8 cellular contexts compared by ENCODE assay signal in the genomic region with DNA sequence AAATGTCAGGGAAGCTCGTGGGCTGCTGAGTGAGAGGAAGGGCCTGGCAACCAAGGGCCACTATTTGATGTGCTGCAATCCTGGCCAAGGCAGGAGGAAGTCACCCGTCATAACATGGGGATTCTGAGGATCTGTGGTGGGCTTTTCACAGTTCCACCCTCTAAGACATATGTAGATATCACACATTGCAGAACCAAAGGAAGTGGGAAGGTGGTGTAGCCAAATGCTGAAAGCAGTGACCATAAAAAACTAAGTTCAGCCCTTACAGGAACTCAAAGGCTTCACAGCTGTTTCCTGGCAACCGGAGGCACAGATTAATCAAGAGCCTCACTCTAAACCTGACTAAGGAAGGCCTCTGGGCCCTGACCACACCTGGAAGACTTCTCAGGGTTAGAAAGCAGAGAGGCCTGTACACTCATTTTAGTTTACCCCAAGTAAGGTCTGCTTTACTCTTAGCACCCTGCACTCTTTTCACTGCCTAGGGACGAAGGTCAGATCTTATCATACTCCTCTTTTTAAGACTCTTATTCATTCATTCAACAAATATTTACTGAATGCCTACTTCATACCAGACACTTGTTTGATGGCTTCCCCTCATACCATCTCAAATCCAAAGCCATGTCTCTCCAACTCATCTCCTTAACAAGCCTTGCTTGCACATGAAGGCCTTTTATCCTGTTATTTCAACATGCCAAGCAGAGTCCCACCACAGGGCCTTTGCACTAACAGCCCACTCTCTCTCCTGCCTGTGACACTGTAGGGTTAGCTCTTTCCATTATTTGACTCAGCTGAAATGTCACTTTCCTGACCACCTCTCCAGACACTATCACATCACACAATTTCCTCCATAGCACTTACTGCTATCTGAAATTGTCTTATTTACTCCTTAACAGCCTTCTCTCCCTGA. TPM values are rescaled to one million over a fixed set of nuclear protein-coding genes. Genes with fewer than 3 reads are reported as not detected.
DNase-seq lines count a peak whose midpoint lies in the region; ATAC-seq and TF ChIP-seq lines count a peak whose summit lies in the region.

No MANE protein-coding gene starts in this region.

- H3K27ac Mint-ChIP-seq in activated CD8-positive, alpha-beta memory T cell treated with anti-CD3 and anti-CD28 coated beads, Interleukin-2, amount 10 ng/mL, durations not matched to agents 7 days and 5 days: peak overlapping the region; percentile 98
- H3K27ac Mint-ChIP-seq in activated CD4-positive, alpha-beta memory T cell treated with anti-CD3 and anti-CD28 coated beads for 36 hours: peak overlapping the region; percentile 95

- H3K4me3 ChIP-seq in gastroesophageal sphincter: no peak overlapping the region

- intact Hi-C loops in activated CD4-positive, alpha-beta memory T cell treated with anti-CD3 and anti-CD28 coated beads for 36 hours (cut with micrococcal nuclease): loop anchor here (2.0 to 10.0 kb wide), 7 partner anchors 24 to 836 kb away; a partner anchor contains a TSS

- TF ChIP-seq POLR2A in gastroesophageal sphincter (IDR thresholded peaks at IDR 0.05): no peak

- POLR2A ChIA-PET in activated CD4-positive, alpha-beta memory T cell treated with anti-CD3 and anti-CD28 coated beads for 36 hours (lab: Charles Lee): interaction anchor here (0.8 to 2.2 kb wide), 5 partner anchors 10 to 400 kb away, joined by 3 to 15 read pairs (median 3); a partner anchor contains a TSS

- CTCF ChIA-PET in activated CD8-positive, alpha-beta memory T cell treated with anti-CD3 and anti-CD28 coated beads, Interleukin-2, amount 10 ng/mL, durations not matched to agents 7 days and 5 days (lab: Charles Lee): interaction anchor here (0.9 to 2.6 kb wide), 12 partner anchors 10 to 469 kb away, joined by 3 to 12 read pairs (median 4); a partner anchor contains a TSS
- CTCF ChIA-PET in activated CD4-positive, alpha-beta memory T cell treated with anti-CD3 and anti-CD28 coated beads for 36 hours (lab: Charles Lee): interaction anchor here (0.7 to 3.1 kb wide), 6 partner anchors 10 to 59 kb away, joined by 3 to 14 read pairs (median 8); a partner anchor contains a TSS

- ATAC-seq in activated CD8-positive, alpha-beta memory T cell treated with anti-CD3 and anti-CD28 coated beads, Interleukin-2, amount 10 ng/mL, durations not matched to agents 7 days and 5 days: peak; percentile 58
- peak; percentile 45 for ATAC-seq in HG03460 (IDR thresholded peaks at IDR 0.05; ENCODE audit: unreplicated experiment)
- ATAC-seq in gastroesophageal sphincter: no peak
- no peak for ATAC-seq in GM21717 (IDR thresholded peaks at IDR 0.05; ENCODE audit: unreplicated experiment)

- TF ChIP-seq CTCF in gastroesophageal sphincter (IDR thresholded peaks at IDR 0.05): no peak

- H3K27me3 ChIP-seq in gastroesophageal sphincter: no peaks in the 10 kb centered on the region

- peak; percentile 92 for DNase-seq in activated CD8-positive, alpha-beta memory T cell treated with anti-CD3 and anti-CD28 coated beads, Interleukin-2, amount 10 ng/mL, durations not matched to agents 7 days and 5 days
- no peak for DNase-seq in activated CD8-positive, alpha-beta memory T cell treated with anti-CD3 and anti-CD28 coated beads for 24 hours
- peak; percentile 81 for DNase-seq in activated CD4-positive, alpha-beta memory T cell treated with anti-CD3 and anti-CD28 coated beads for 36 hours
- peak; percentile 62 for DNase-seq in stimulated activated CD8-positive, alpha-beta memory T cell treated with anti-CD3 and anti-CD28 coated beads, Interleukin-4, amount 100 ng/mL, for 48 hours
- no peak for DNase-seq in RKO (ENCODE audit: low spot score)

- H3K4me3 Mint-ChIP-seq in activated CD8-positive, alpha-beta memory T cell treated with anti-CD3 and anti-CD28 coated beads, Interleukin-2, amount 10 ng/mL, durations not matched to agents 7 days and 5 days: peak overlapping the region; percentile 89
- H3K4me3 Mint-ChIP-seq in activated CD4-positive, alpha-beta memory T cell treated with anti-CD3 and anti-CD28 coated beads for 36 hours: peak overlapping the region; percentile 95

- H3K36me3 ChIP-seq in gastroesophageal sphincter: no peaks in the 10 kb centered on the region

- WGBS in gastroesophageal sphincter (ENCODE audit: low coverage in 1 of 2), 2 donors: 39 to 46% methylated on average over 3 to 4 of the region's 4 CpGs

- no peaks in the 10 kb centered on the region for H3K9me3 Mint-ChIP-seq in activated CD8-positive, alpha-beta memory T cell treated with anti-CD3 and anti-CD28 coated beads, Interleukin-2, amount 10 ng/mL, durations not matched to agents 7 days and 5 days (ENCODE audit: low read depth)
- H3K9me3 Mint-ChIP-seq in activated CD4-positive, alpha-beta memory T cell treated with anti-CD3 and anti-CD28 coated beads for 36 hours: no peaks in the 10 kb centered on the region

- no peaks in the 10 kb centered on the region for H3K27me3 Mint-ChIP-seq in activated CD8-positive, alpha-beta memory T cell treated with anti-CD3 and anti-CD28 coated beads, Interleukin-2, amount 10 ng/mL, durations not matched to agents 7 days and 5 days
- H3K27me3 Mint-ChIP-seq in activated CD4-positive, alpha-beta memory T cell treated with anti-CD3 and anti-CD28 coated beads for 36 hours: no peaks in the 10 kb centered on the region

- TF ChIP-seq EP300 in gastroesophageal sphincter (IDR thresholded peaks at IDR 0.05): no peak

- peaks cover 6 to 92% (median 58%) of the 10 kb centered on the region in 3 donors for H3K4me1 ChIP-seq in gastroesophageal sphincter

- no peaks in the 10 kb centered on the region for H3K9me3 ChIP-seq in gastroesophageal sphincter

- H3K36me3 Mint-ChIP-seq in activated CD8-positive, alpha-beta memory T cell treated with anti-CD3 and anti-CD28 coated beads, Interleukin-2, amount 10 ng/mL, durations not matched to agents 7 days and 5 days: peaks cover 36% of the 10 kb centered on the region
- peaks cover 21% of the 10 kb centered on the region for H3K36me3 Mint-ChIP-seq in activated CD4-positive, alpha-beta memory T cell treated with anti-CD3 and anti-CD28 coated beads for 36 hours

- peaks cover 78% of the 10 kb centered on the region for H3K4me1 Mint-ChIP-seq in activated CD8-positive, alpha-beta memory T cell treated with anti-CD3 and anti-CD28 coated beads, Interleukin-2, amount 10 ng/mL, durations not matched to agents 7 days and 5 days
- H3K4me1 Mint-ChIP-seq in activated CD4-positive, alpha-beta memory T cell treated with anti-CD3 and anti-CD28 coated beads for 36 hours (ENCODE audit: low read depth): peaks cover 81% of the 10 kb centered on the region

- peak overlapping the region in 3 of 4 donors; percentile 91 to 98 (median 96) for H3K27ac ChIP-seq in gastroesophageal sphincter

RNA-seq across cellular contexts. Expression of a gene that starts 2.6 kb away (rescaled TPM):
- 100 to 1,000 TPM; 140 to 158 TPM for total RNA-seq in activated CD8-positive, alpha-beta memory T cell treated with anti-CD3 and anti-CD28 coated beads, Interleukin-2, amount 10 ng/mL, durations not matched to agents 7 days and 5 days
- total RNA-seq in activated CD4-positive, alpha-beta memory T cell treated with anti-CD3 and anti-CD28 coated beads for 36 hours: 100 to 1,000 TPM; 167 to 172 TPM
- 100 to 1,000 TPM in 2 of 4 donors, 10 to 100 TPM in 2; 69.3 to 110 (median 87.9) TPM for total RNA-seq in gastroesophageal sphincter

RNA-seq across cellular contexts. Expression of a gene that starts 43.1 kb away (rescaled TPM):
- total RNA-seq in activated CD8-positive, alpha-beta memory T cell treated with anti-CD3 and anti-CD28 coated beads, Interleukin-2, amount 10 ng/mL, durations not matched to agents 7 days and 5 days: 10 to 100 TPM; 24.2 to 25.4 TPM
- 10 to 100 TPM; 15.0 to 16.9 TPM for total RNA-seq in activated CD4-positive, alpha-beta memory T cell treated with anti-CD3 and anti-CD28 coated beads for 36 hours
- total RNA-seq in gastroesophageal sphincter: 10 to 100 TPM; 24.1 to 46.3 (median 31.8) TPM

Comparison
In these comparisons a context has a peak if more than half of its experiments do, and no peak if none do; other contexts are left out.
1. DNase-seq: peak in activated CD8-positive, alpha-beta memory T cell treated with anti-CD3 and anti-CD28 coated beads, Interleukin-2, amount 10 ng/mL, durations not matched to agents 7 days and 5 days (single experiment), activated CD4-positive, alpha-beta memory T cell treated with anti-CD3 and anti-CD28 coated beads for 36 hours (single experiment) and stimulated activated CD8-positive, alpha-beta memory T cell treated with anti-CD3 and anti-CD28 coated beads, Interleukin-4, amount 100 ng/mL, for 48 hours (single experiment); none in activated CD8-positive, alpha-beta memory T cell treated with anti-CD3 and anti-CD28 coated beads for 24 hours (single experiment) and RKO (single experiment).
2. ATAC-seq: peak in activated CD8-positive, alpha-beta memory T cell treated with anti-CD3 and anti-CD28 coated beads, Interleukin-2, amount 10 ng/mL, durations not matched to agents 7 days and 5 days (single experiment) and HG03460 (single experiment); none in gastroesophageal sphincter (single experiment) and GM21717 (single experiment).